28 cellular contexts compared by ENCODE assay signal in genomic region chr10:7281429-7281828, GRCh38.
"Had no signal": no experiment of that assay in that cellular context is flagged by ENCODE, and none has a peak within 500 bp of the region (broad histone marks: within the 10 kb centered on the region; RNA-seq: fewer than 3 reads in every experiment).

No MANE protein-coding gene starts in this region.

- H3K27ac ChIP-seq: adrenal gland, body of pancreas, cardiac muscle cell, esophagus muscularis mucosa, hepatocyte, left ventricle myocardium inferior, neural progenitor cell, parathyroid adenoma, psoas muscle, sigmoid colon, suprapubic skin, tibial artery had no signal

- H3K4me3 ChIP-seq: adrenal gland, body of pancreas, cardiac muscle cell, esophagus muscularis mucosa, hepatocyte, left ventricle myocardium inferior, lung, neural progenitor cell, psoas muscle, sigmoid colon, suprapubic skin, tibial artery had no signal

- FAIRE-seq: small intestine had no signal

- H3K79me2 ChIP-seq: hepatocyte, parathyroid adenoma had no signal

- H3K9ac ChIP-seq: neural progenitor cell, parathyroid adenoma had no signal

- H3K4me2 ChIP-seq: hepatocyte, neural progenitor cell had no signal

- H3K4me1 ChIP-seq: adrenal gland, body of pancreas, parathyroid adenoma, psoas muscle, sigmoid colon, suprapubic skin, tibial artery had no signal

- H3K4me3 Mint-ChIP-seq: activated B cell treated with CpG ODN at 0.5 μM for 24 hours; activated T-cell treated with anti-CD3 and anti-CD28 coated beads, Interleukin-2, amount 50 U/mL, for 4 hours; neural progenitor cell; stimulated activated memory B cell treated with anti-CD40 and anti-IgM and Interleukin-4, amounts not matched to agents 10 μg/mL and 1 μg/mL and 100 μg/mL, for 72 hours; T-cell; T-helper 2 cell treated with Interferon-gamma antibody and Interleukin-4, amounts not matched to agents 5 μg/mL and 100 μg/mL, for 36 hours had no signal

- H3K27ac Mint-ChIP-seq: activated B cell treated with CpG ODN at 0.5 μM for 24 hours; neural progenitor cell; T-helper 2 cell treated with Interferon-gamma antibody and Interleukin-4, amounts not matched to agents 5 μg/mL and 100 μg/mL, for 36 hours had no signal

- H3K9me3 Mint-ChIP-seq: activated B cell treated with CpG ODN at 0.5 μM for 24 hours; activated T-cell treated with anti-CD3 and anti-CD28 coated beads, Interleukin-2, amount 50 U/mL, for 4 hours; stimulated activated memory B cell treated with anti-CD40 and anti-IgM and Interleukin-4, amounts not matched to agents 10 μg/mL and 1 μg/mL and 100 μg/mL, for 72 hours; T-cell; T-helper 2 cell treated with Interferon-gamma antibody and Interleukin-4, amounts not matched to agents 5 μg/mL and 100 μg/mL, for 36 hours had no signal

- H3K9me3 ChIP-seq: adrenal gland, body of pancreas, esophagus muscularis mucosa, left ventricle myocardium inferior, psoas muscle, sigmoid colon, suprapubic skin, tibial artery had no signal

- DNase-seq: activated B cell treated with CpG ODN at 0.5 μM for 24 hours; activated CD4-positive, alpha-beta T cell treated with anti-CD3 and anti-CD28 coated beads, Interleukin-2, amount 50 U/mL, for 4 hours; activated CD8-positive, alpha-beta memory T cell treated with anti-CD3 and anti-CD28 coated beads, Interleukin-2, amount 50 U/mL, for 4 hours; activated naive CD4-positive, alpha-beta T cell; activated T-cell treated with anti-CD3 and anti-CD28 coated beads, Interleukin-2, amount 50 U/mL, for 4 hours; adrenal gland; aorta; body of pancreas; foreskin melanocyte; islet precursor cell; left ventricle myocardium inferior; occipital lobe; psoas muscle; sigmoid colon; small intestine; stimulated activated CD4-positive, alpha-beta T cell treated with anti-CD3 and anti-CD28 coated beads, Interleukin-4, amount 100 ng/mL, for 24 hours; T-cell; tibial artery had no signal

- H3K27me3 ChIP-seq: adrenal gland, body of pancreas, cardiac muscle cell, esophagus muscularis mucosa, hepatocyte, neural progenitor cell, sigmoid colon, suprapubic skin, tibial artery had no signal

- H3K27me3 Mint-ChIP-seq: activated B cell treated with CpG ODN at 0.5 μM for 24 hours; stimulated activated memory B cell treated with anti-CD40 and anti-IgM and Interleukin-4, amounts not matched to agents 10 μg/mL and 1 μg/mL and 100 μg/mL, for 72 hours; T-cell had no signal

- H3K36me3 ChIP-seq: adrenal gland, cardiac muscle cell, left ventricle myocardium inferior, neural progenitor cell, sigmoid colon, suprapubic skin, tibial artery had no signal

- ATAC-seq: activated naive CD4-positive, alpha-beta T cell treated with anti-CD3 and anti-CD28 coated beads, Interleukin-2, amount 50 U/mL, for 72 hours; activated T-cell treated with anti-CD3 and anti-CD28 coated beads, Interleukin-2, amount 50 U/mL, for 4 hours; body of pancreas; psoas muscle; stimulated activated memory B cell treated with anti-CD40 and anti-IgM and Interleukin-4, amounts not matched to agents 10 μg/mL and 1 μg/mL and 100 μg/mL, for 72 hours; T-cell had no signal
